14 cellular contexts compared by ENCODE assay signal in genomic region chr15:82833283-82833682, GRCh38. TPM values are rescaled to one million over a fixed set of nuclear protein-coding genes. Genes with fewer than 3 reads are reported as not detected.
DNase-seq lines count a peak whose midpoint lies in the region; ATAC-seq, FAIRE-seq and TF ChIP-seq lines count a peak whose summit lies in the region.
"Had no signal": no experiment of that assay in that cellular context is flagged by ENCODE, and none has a peak within 500 bp of the region (broad histone marks: within the 10 kb centered on the region; RNA-seq: fewer than 3 reads in every experiment).

No MANE protein-coding gene starts in this region.

- H4K20me1 ChIP-seq in fibroblast of lung (ENCODE audit: control insufficient read depth, extremely low read depth, insufficient read depth, low read length): no peaks in the 10 kb centered on the region

- 50 to 89% (median 57%) methylated on average over 6 to 8 of the region's 8 CpGs for WGBS in stomach, 5 donors

- TF ChIP-seq CTCF in fibroblast of lung (conservative IDR thresholded peaks at IDR 0.05 in 1 of 2, IDR thresholded peaks at IDR 0.05 in 1 of 2; ENCODE audit: low read depth in 1 of 2, low read length in 2 of 2): no peak
- TF ChIP-seq CTCF in stomach (IDR thresholded peaks at IDR 0.05): no peak
- TF ChIP-seq CTCF in kidney (IDR thresholded peaks at IDR 0.05; ENCODE audit: borderline replicate concordance, extremely low read depth, insufficient read depth): no peak

- no peak for FAIRE-seq in H54 (lab: Jason Lieb, UNC)
- FAIRE-seq in kidney (lab: Jason Lieb, UNC): no peak
- FAIRE-seq: colon, frontal cortex, K562 had no signal

- no peak overlapping the region for H3K4me3 Mint-ChIP-seq in activated naive CD4-positive, alpha-beta T cell treated with anti-CD3 and anti-CD28 coated beads, Interleukin-2, amount 10 ng/mL, durations not matched to agents 7 days and 5 days
- no peak overlapping the region for H3K4me3 Mint-ChIP-seq in activated CD8-positive, alpha-beta T cell treated with anti-CD3 and anti-CD28 coated beads, Interleukin-2, amount 10 ng/mL, durations not matched to agents 7 days and 5 days

- no peak overlapping the region for H2AFZ ChIP-seq in fibroblast of lung (ENCODE audit: low read length)

- intact Hi-C loops in stomach (cut with DNase I; ENCODE audit: low total_unique reads) (no loop called here), kidney (cut with DNase I) (no loop called here)

- POLR2A ChIA-PET in activated CD8-positive, alpha-beta T cell treated with anti-CD3 and anti-CD28 coated beads, Interleukin-2, amount 10 ng/mL, durations not matched to agents 7 days and 5 days (lab: Charles Lee): interaction anchor here (0.6 to 1.5 kb wide), 5 partner anchors 23 to 310 kb away, joined by 3 to 12 read pairs (median 4); partner anchors contain the start of gene BTBD1

- TF ChIP-seq EP300 in stomach (IDR thresholded peaks at IDR 0.05): no peak

- H3K27ac Mint-ChIP-seq in activated naive CD4-positive, alpha-beta T cell treated with anti-CD3 and anti-CD28 coated beads, Interleukin-2, amount 10 ng/mL, durations not matched to agents 7 days and 5 days: peak overlapping the region; percentile 77
- peak overlapping the region in 1 of 2 donors; percentile 85 for H3K27ac Mint-ChIP-seq in activated naive CD4-positive, alpha-beta T cell treated with anti-CD3 and anti-CD28 coated beads, Interleukin-2, amount 50 U/mL, for 72 hours
- H3K27ac Mint-ChIP-seq in activated CD8-positive, alpha-beta T cell treated with anti-CD3 and anti-CD28 coated beads, Interleukin-2, amount 10 ng/mL, durations not matched to agents 7 days and 5 days: peak overlapping the region; percentile 86

- H3K4me1 ChIP-seq in fibroblast of lung (ENCODE audit: control insufficient read depth, extremely low read depth, insufficient read depth, low read length) (peaks cover 13% of the 10 kb centered on the region), stomach (peaks cover 15 to 30% (median 18%) of the 10 kb centered on the region in 4 donors), kidney (ENCODE audit: control insufficient read depth in 1 of 2, insufficient read depth in 1 of 2, low read depth in 1 of 2, low read length in 2 of 2) (no peaks in the 10 kb centered on the region)

- H3K4me3 ChIP-seq in fibroblast of lung (replicated peaks in 1 of 4; ENCODE audit: control extremely low read depth in 1 of 4, insufficient read depth in 1 of 4, low read depth in 3 of 4, low read length in 4 of 4) (no peak overlapping the region), stomach (no peak overlapping the region), kidney (ENCODE audit: low read length in 2 of 2) (no peak overlapping the region)
- H3K4me3 ChIP-seq: K562 had no signal

- H3K27me3 ChIP-seq in fibroblast of lung (ENCODE audit: control insufficient read depth, insufficient read depth, low read length) (no peaks in the 10 kb centered on the region), stomach (no peaks in the 10 kb centered on the region)

- H3K4me2 ChIP-seq in fibroblast of lung (ENCODE audit: extremely low read depth, insufficient read depth, low read length): no peak overlapping the region

- H3K9me3 Mint-ChIP-seq in activated naive CD4-positive, alpha-beta T cell treated with anti-CD3 and anti-CD28 coated beads, Interleukin-2, amount 10 ng/mL, durations not matched to agents 7 days and 5 days: no peaks in the 10 kb centered on the region
- peaks cover 0 to 8% of the 10 kb centered on the region in 2 donors for H3K9me3 Mint-ChIP-seq in activated naive CD4-positive, alpha-beta T cell treated with anti-CD3 and anti-CD28 coated beads, Interleukin-2, amount 50 U/mL, for 72 hours
- H3K9me3 Mint-ChIP-seq in activated CD8-positive, alpha-beta T cell treated with anti-CD3 and anti-CD28 coated beads, Interleukin-2, amount 10 ng/mL, durations not matched to agents 7 days and 5 days (ENCODE audit: insufficient read depth): no peaks in the 10 kb centered on the region

- DNase-seq in activated naive CD4-positive, alpha-beta T cell treated with anti-CD3 and anti-CD28 coated beads, Interleukin-2, amount 10 ng/mL, durations not matched to agents 7 days and 5 days: no peak
- DNase-seq in activated naive CD4-positive, alpha-beta T cell treated with anti-CD3 and anti-CD28 coated beads, Interleukin-2, amount 50 U/mL, for 72 hours (ENCODE audit: low spot score in 2 of 2): no peak
- peak; percentile 17 for DNase-seq in activated CD8-positive, alpha-beta T cell treated with anti-CD3 and anti-CD28 coated beads, Interleukin-2, amount 10 ng/mL, durations not matched to agents 7 days and 5 days
- no peak for DNase-seq in fibroblast of lung (ENCODE audit: low read depth in 2 of 2)
- no peak for DNase-seq in stomach
- no peak for DNase-seq in H54 (ENCODE audit: insufficient read length, low spot score)
- DNase-seq in kidney: no peak
- DNase-seq in DMS53 treated with DMSO at 0.1 percent for 48 hours (lab: John Stamatoyannopoulos, UW; ENCODE audit: unreplicated experiment): no peak
- DNase-seq: activated naive CD4-positive, alpha-beta T cell treated with Interleukin-2 at 50 U/mL for 16 hours; DND-41; NCI-H774 had no signal

- H3K9me3 ChIP-seq in fibroblast of lung (ENCODE audit: control insufficient read depth, insufficient read depth, low read depth, low read length): no peaks in the 10 kb centered on the region
- H3K9me3 ChIP-seq in stomach: no peaks in the 10 kb centered on the region
- no peaks in the 10 kb centered on the region for H3K9me3 ChIP-seq in kidney (ENCODE audit: control insufficient read depth in 1 of 2, low read length in 2 of 2)

- H3K27ac ChIP-seq in fibroblast of lung (ENCODE audit: insufficient read depth, low read length) (peak overlapping the region; percentile 55), stomach (peak overlapping the region in 4 of 5 donors; percentile 1 to 59 (median 30)), kidney (ENCODE audit: low read depth in 2 of 2, low read length in 2 of 2) (no peak overlapping the region)

- H3K9ac ChIP-seq in fibroblast of lung (ENCODE audit: insufficient read depth, low read length): no peak overlapping the region
- H3K9ac ChIP-seq in kidney (ENCODE audit: low read length in 2 of 2): no peak overlapping the region

- no peaks in the 10 kb centered on the region for H3K27me3 Mint-ChIP-seq in activated naive CD4-positive, alpha-beta T cell treated with anti-CD3 and anti-CD28 coated beads, Interleukin-2, amount 10 ng/mL, durations not matched to agents 7 days and 5 days
- H3K27me3 Mint-ChIP-seq in activated CD8-positive, alpha-beta T cell treated with anti-CD3 and anti-CD28 coated beads, Interleukin-2, amount 10 ng/mL, durations not matched to agents 7 days and 5 days (ENCODE audit: low read depth): no peaks in the 10 kb centered on the region

- H3K79me2 ChIP-seq in fibroblast of lung (ENCODE audit: control insufficient read depth, insufficient read depth, low read length): no peaks in the 10 kb centered on the region

- H3K36me3 Mint-ChIP-seq in activated naive CD4-positive, alpha-beta T cell treated with anti-CD3 and anti-CD28 coated beads, Interleukin-2, amount 10 ng/mL, durations not matched to agents 7 days and 5 days: peaks cover 83% of the 10 kb centered on the region
- H3K36me3 Mint-ChIP-seq in activated naive CD4-positive, alpha-beta T cell treated with anti-CD3 and anti-CD28 coated beads, Interleukin-2, amount 50 U/mL, for 72 hours: peaks cover 41 to 59% of the 10 kb centered on the region in 2 donors
- peaks cover 86% of the 10 kb centered on the region for H3K36me3 Mint-ChIP-seq in activated CD8-positive, alpha-beta T cell treated with anti-CD3 and anti-CD28 coated beads, Interleukin-2, amount 10 ng/mL, durations not matched to agents 7 days and 5 days (ENCODE audit: low read depth)

- TF ChIP-seq POLR2A in stomach (IDR thresholded peaks at IDR 0.05): no peak
- no peak for TF ChIP-seq POLR2A in H54 (IDR thresholded peaks at IDR 0.05; ENCODE audit: low read depth, low read length)

- CTCF ChIA-PET in activated naive CD4-positive, alpha-beta T cell treated with anti-CD3 and anti-CD28 coated beads, Interleukin-2, amount 10 ng/mL, durations not matched to agents 7 days and 5 days (lab: Charles Lee): interaction anchor here (0.6 to 1.6 kb wide), 6 partner anchors 16 to 175 kb away, joined by 3 to 8 read pairs (median 4); no protein-coding TSS in a partner anchor
- CTCF ChIA-PET in activated CD8-positive, alpha-beta T cell treated with anti-CD3 and anti-CD28 coated beads, Interleukin-2, amount 10 ng/mL, durations not matched to agents 7 days and 5 days (lab: Charles Lee): interaction anchor here (0.5 to 2.1 kb wide), 7 partner anchors 15 to 177 kb away, joined by 3 to 18 read pairs (median 7); partner anchors contain the start of gene RAMAC

- ATAC-seq in activated naive CD4-positive, alpha-beta T cell treated with anti-CD3 and anti-CD28 coated beads, Interleukin-2, amount 50 U/mL, for 72 hours: no peak
- no peak for ATAC-seq in activated CD8-positive, alpha-beta T cell treated with anti-CD3 and anti-CD28 coated beads, Interleukin-2, amount 10 ng/mL, durations not matched to agents 7 days and 5 days
- ATAC-seq: K562 had no signal

- H3K36me3 ChIP-seq in fibroblast of lung (ENCODE audit: control insufficient read depth, insufficient read depth, low read length): peaks cover 16% of the 10 kb centered on the region
- peaks cover 72 to 100% (median 100%) of the 10 kb centered on the region in 4 donors for H3K36me3 ChIP-seq in stomach
- H3K36me3 ChIP-seq in kidney (ENCODE audit: control insufficient read depth in 1 of 2, insufficient read depth in 2 of 2, low read length in 2 of 2): peaks cover 46 to 57% of the 10 kb centered on the region in 2 donors

- H3K4me1 Mint-ChIP-seq in activated naive CD4-positive, alpha-beta T cell treated with anti-CD3 and anti-CD28 coated beads, Interleukin-2, amount 10 ng/mL, durations not matched to agents 7 days and 5 days: peaks cover 20% of the 10 kb centered on the region
- H3K4me1 Mint-ChIP-seq in activated CD8-positive, alpha-beta T cell treated with anti-CD3 and anti-CD28 coated beads, Interleukin-2, amount 10 ng/mL, durations not matched to agents 7 days and 5 days (ENCODE audit: low read depth): peaks cover 27% of the 10 kb centered on the region

RNA-seq across cellular contexts. Expression of gene WHAMM, which starts 23.9 kb away (rescaled TPM):
- 1 to 10 TPM; 2.5 to 9.4 TPM for total RNA-seq in activated naive CD4-positive, alpha-beta T cell treated with anti-CD3 and anti-CD28 coated beads, Interleukin-2, amount 50 U/mL, for 72 hours
- total RNA-seq in activated CD8-positive, alpha-beta T cell treated with anti-CD3 and anti-CD28 coated beads, Interleukin-2, amount 10 ng/mL, durations not matched to agents 7 days and 5 days: 10 to 100 TPM; 11.2 to 12.5 TPM
- total RNA-seq in fibroblast of lung (4.9 and 5.6 TPM in 2 replicates), stomach (10 to 100 TPM in 2 of 5 donors, 1 to 10 TPM in 3; 6.2 to 44.6 (median 9.3) TPM), kidney (13.8 TPM)
- polyA plus RNA-seq in fibroblast of lung (5.3 TPM in 2 replicates), stomach (1 to 10 TPM; 3.6 to 4.1 (median 3.8) TPM), kidney (ENCODE audit: insufficient read depth, low read depth, low replicate concordance) (4.0 TPM)
- polyA plus RNA-seq in fibroblast of lung (2012): 3.6 and 4.1 TPM in 2 replicates
- 1.5 and 5.4 TPM in 2 replicates for polyA minus RNA-seq in fibroblast of lung (ENCODE audit: low replicate concordance)

RNA-seq across cellular contexts. Expression of gene FSD2, which starts 27.4 kb away (rescaled TPM):
- total RNA-seq in activated naive CD4-positive, alpha-beta T cell treated with anti-CD3 and anti-CD28 coated beads, Interleukin-2, amount 50 U/mL, for 72 hours: not detected
- total RNA-seq in activated CD8-positive, alpha-beta T cell treated with anti-CD3 and anti-CD28 coated beads, Interleukin-2, amount 10 ng/mL, durations not matched to agents 7 days and 5 days: not detected
- total RNA-seq in fibroblast of lung (not detected in 2 replicates), stomach (under 1 TPM in 1 of 5 donors, not detected in 4; under 0.01 TPM), kidney (not detected)
- polyA plus RNA-seq in fibroblast of lung (not detected in 2 replicates), stomach (under 1 TPM in 1 of 3 donors, not detected in 2; 0.03 TPM), kidney (ENCODE audit: insufficient read depth, low read depth, low replicate concordance) (not detected)
- 0.02 TPM in 1 of 2 replicates, not detected in the other for polyA plus RNA-seq in fibroblast of lung (2012)
- not detected in 2 replicates for polyA minus RNA-seq in fibroblast of lung (ENCODE audit: low replicate concordance)
- total RNA-seq: frontal cortex, K562 had no signal

Comparison
In these comparisons a context has a peak if more than half of its experiments do, and no peak if none do; other contexts are left out.
1. H3K27ac ChIP-seq: peak in fibroblast of lung (single experiment) and stomach (4 of 5); none in kidney (0 of 2).